ENCODE assay signal across 8 cellular contexts in genomic region chr6:28334272-28335039, GRCh38. TPM values are rescaled to one million over a fixed set of nuclear protein-coding genes. Genes with fewer than 3 reads are reported as not detected.
A peak's percentile ranks its signal among the peaks of the same experiment; 100 is the strongest.
DNase-seq lines count a peak whose midpoint lies in the region; ATAC-seq and TF ChIP-seq lines count a peak whose summit lies in the region.

No MANE protein-coding gene starts in this region.

- no peak overlapping the region for H3K4me2 ChIP-seq in OCI-LY7 (ENCODE audit: low read length)

- H3K4me1 ChIP-seq in Caco-2 = no peaks in the 10 kb centered on the region; the same call in 1 of the 2 replicates
- peaks cover 10% of the 10 kb centered on the region for H3K4me1 ChIP-seq in iPS-15b (ENCODE audit: control insufficient read depth, insufficient read depth, low read length)
- H3K4me1 ChIP-seq in OCI-LY7 (ENCODE audit: insufficient read depth, low read length, poor library complexity, severe bottlenecking) = peaks cover 14% of the 10 kb centered on the region

- H3K27ac ChIP-seq in RWPE1 = peak overlapping the region; percentile 89
- H3K27ac ChIP-seq in OCI-LY7 (ENCODE audit: low read depth, low read length, poor library complexity, severe bottlenecking) = no peak overlapping the region

- H3K4me3 ChIP-seq in Caco-2 (ENCODE audit: low read depth, low read length) (peak overlapping the region; percentile 37), iPS-15b (ENCODE audit: low read depth, low read length) (peak overlapping the region; percentile 83), retinal pigment epithelial cell (ENCODE audit: low read length) (peak overlapping the region; percentile 68), OCI-LY7 (ENCODE audit: low read depth, low read length, poor library complexity, severe bottlenecking) (no peak overlapping the region)

- no peaks in the 10 kb centered on the region for H3K9me2 ChIP-seq in OCI-LY7 (ENCODE audit: insufficient read depth, low read length)

- intact Hi-C loops in Caco-2 (cut with micrococcal nuclease; ENCODE audit: unreplicated experiment) (loop anchor here (2.0 to 5.0 kb wide), 3 partner anchors 14 to 442 kb away; partner anchors contain the start of genes PGBD1 and ZKSCAN3), OCI-LY7 (cut with micrococcal nuclease; ENCODE audit: unreplicated experiment) (no loop called here)

- no peak overlapping the region for H2AFZ ChIP-seq in OCI-LY7 (ENCODE audit: low read length)

- no peak overlapping the region for H3K4me3 Mint-ChIP-seq in Caco-2 (ENCODE audit: unreplicated experiment)

- no peaks in the 10 kb centered on the region for H3K27me3 Mint-ChIP-seq in Caco-2 (ENCODE audit: insufficient read depth, unreplicated experiment)

- H3K36me3 ChIP-seq in Caco-2 (ENCODE audit: control insufficient read depth, insufficient read depth, low read length) = no peaks in the 10 kb centered on the region
- H3K36me3 ChIP-seq in iPS-15b (ENCODE audit: control insufficient read depth, insufficient read depth, low read length) = no peaks in the 10 kb centered on the region
- H3K36me3 ChIP-seq in OCI-LY7 (ENCODE audit: insufficient read depth, low read length) = no peaks in the 10 kb centered on the region

- H3K27ac Mint-ChIP-seq in Caco-2 (ENCODE audit: unreplicated experiment) = no peak overlapping the region

- peaks cover 16% of the 10 kb centered on the region for H3K4me1 Mint-ChIP-seq in Caco-2 (ENCODE audit: low read depth, unreplicated experiment)

- no peaks in the 10 kb centered on the region for H4K20me1 ChIP-seq in OCI-LY7 (ENCODE audit: insufficient read depth, low read length)

- no peak for TF ChIP-seq POLR2A in GM18505 (IDR thresholded peaks at IDR 0.05; ENCODE audit: borderline replicate concordance, extremely low read depth, insufficient read depth, insufficient read length)

- H3K9me3 ChIP-seq in Caco-2 (no peaks in the 10 kb centered on the region; the same call in 1 of the 2 replicates), iPS-15b (ENCODE audit: control insufficient read depth, insufficient read depth, low read length) (no peaks in the 10 kb centered on the region), OCI-LY7 (ENCODE audit: low read length) (no peaks in the 10 kb centered on the region)

- H3K36me3 Mint-ChIP-seq in Caco-2 (ENCODE audit: insufficient read depth, unreplicated experiment) = no peaks in the 10 kb centered on the region

- H3K79me2 ChIP-seq in OCI-LY7 (ENCODE audit: insufficient read depth, low read depth, low read length) = no peaks in the 10 kb centered on the region

- peak overlapping the region; percentile 93 for H3K9ac ChIP-seq in iPS-15b (ENCODE audit: low read depth, low read length)

- DNase-seq in Caco-2 (no peak), RWPE1 (ENCODE audit: low spot score) (no peak), retinal pigment epithelial cell (ENCODE audit: low read depth) (no peak), OCI-LY7 (ENCODE audit: low spot score) (no peak), SK-N-DZ (ENCODE audit: low spot score) (no peak)

- no peak for TF ChIP-seq CTCF in Caco-2 (IDR thresholded peaks at IDR 0.05; ENCODE audit: insufficient read depth in 1 of 2, low read depth in 1 of 2, low read length in 1 of 2, severe bottlenecking in 1 of 2, unreplicated experiment in 1 of 2)
- no peak for TF ChIP-seq CTCF in RWPE1 (conservative IDR thresholded peaks at IDR 0.05; ENCODE audit: low read depth)
- no peak for TF ChIP-seq CTCF in retinal pigment epithelial cell (conservative IDR thresholded peaks at IDR 0.05; ENCODE audit: low read depth, low read length)
- TF ChIP-seq CTCF in OCI-LY7 (conservative IDR thresholded peaks at IDR 0.05; ENCODE audit: low read length) = no peak

- H3K9me3 Mint-ChIP-seq in Caco-2 (ENCODE audit: unreplicated experiment) = no peaks in the 10 kb centered on the region

- ATAC-seq in GM18505 (IDR thresholded peaks at IDR 0.05; ENCODE audit: unreplicated experiment) (no peak), HG03520 (IDR thresholded peaks at IDR 0.05; ENCODE audit: unreplicated experiment) (no peak)

- POLR2A ChIA-PET in Caco-2 (lab: Charles Lee) (interaction anchor here (1.4 to 1.7 kb wide), 2 partner anchors 10 to 22 kb away, joined by 11 to 12 read pairs; no protein-coding TSS in a partner anchor), RWPE1 (lab: Yijun Ruan, JAX; ENCODE audit: low non-redundant PET) (interaction anchor here (1.0 kb wide), 1 partner anchor 230 kb away, joined by 3 read pairs; no protein-coding TSS in a partner anchor), OCI-LY7 (lab: Charles Lee) (interaction anchor here (2.8 kb wide), 1 partner anchor 13 kb away, joined by 9 read pairs; no protein-coding TSS in a partner anchor)

- H3K27me3 ChIP-seq in Caco-2 (replicated peaks; ENCODE audit: control insufficient read depth, insufficient read depth, low read length) (no peaks in the 10 kb centered on the region), iPS-15b (ENCODE audit: control insufficient read depth, insufficient read depth, low read length) (no peaks in the 10 kb centered on the region)

- BruUV-seq in Caco-2 (replicated peaks; lab: Mats Ljungman, UMichigan) = no TSS peak
- no TSS peak for BruUV-seq in OCI-LY7 (replicated peaks; lab: Mats Ljungman, UMichigan)

- CTCF ChIA-PET in Caco-2 (lab: Charles Lee) = interaction anchor here (0.9 to 2.5 kb wide), 2 partner anchors 21 to 49 kb away, joined by 6 to 16 read pairs; no protein-coding TSS in a partner anchor
- CTCF ChIA-PET in RWPE1 (lab: Yijun Ruan, JAX) = no interaction called here
- CTCF ChIA-PET in OCI-LY7 (lab: Charles Lee; ENCODE audit: unreplicated experiment) = no interaction called here

RNA-seq across cellular contexts. Expression of gene ZSCAN31, which starts 1.5 kb away (rescaled TPM):
- total RNA-seq in Caco-2 (2022) = 1.7 and 3.4 TPM in 2 replicates
- not detected in 2 replicates for total RNA-seq in OCI-LY7 (2014; rRNA removed; shearing (Covaris generic))
- not detected in 2 replicates for total RNA-seq in OCI-LY7 (2022)
- polyA plus RNA-seq in SK-N-DZ (2014; cell fraction: cytosol; rRNA removed) = 3.1 and 7.8 TPM in 2 replicates
- 1.7 and 2.3 TPM in 2 replicates for polyA plus RNA-seq in SK-N-DZ (2014; cell fraction: nucleus; rRNA removed)

RNA-seq across cellular contexts. Expression of gene ZKSCAN3, which starts 15.3 kb away (rescaled TPM):
- 3.7 and 4.3 TPM in 2 replicates for total RNA-seq in Caco-2 (2022)
- total RNA-seq in OCI-LY7 (2014; rRNA removed; shearing (Covaris generic)) = 2.5 and 3.2 TPM in 2 replicates
- total RNA-seq in OCI-LY7 (2022) = 6.7 and 7.1 TPM in 2 replicates
- polyA plus RNA-seq in SK-N-DZ (2014; cell fraction: cytosol; rRNA removed) = 4.3 and 6.0 TPM in 2 replicates
- polyA plus RNA-seq in SK-N-DZ (2014; cell fraction: nucleus; rRNA removed) = 3.1 and 8.1 TPM in 2 replicates

RNA-seq across cellular contexts. Expression of gene PGBD1, which starts 53.1 kb away (rescaled TPM):
- total RNA-seq in Caco-2 (2022) (3.6 and 3.8 TPM in 2 replicates), OCI-LY7 (2022) (1.6 and 1.9 TPM in 2 replicates)
- total RNA-seq in OCI-LY7 (2014; rRNA removed; shearing (Covaris generic)) = 1.6 and 3.3 TPM in 2 replicates
- 9.2 and 11.0 TPM in 2 replicates for polyA plus RNA-seq in SK-N-DZ (2014; cell fraction: cytosol; rRNA removed)
- polyA plus RNA-seq in SK-N-DZ (2014; cell fraction: nucleus; rRNA removed) = 14.2 and 15.5 TPM in 2 replicates
